ENCODE assay signal across 1 cellular context in the genomic region with DNA sequence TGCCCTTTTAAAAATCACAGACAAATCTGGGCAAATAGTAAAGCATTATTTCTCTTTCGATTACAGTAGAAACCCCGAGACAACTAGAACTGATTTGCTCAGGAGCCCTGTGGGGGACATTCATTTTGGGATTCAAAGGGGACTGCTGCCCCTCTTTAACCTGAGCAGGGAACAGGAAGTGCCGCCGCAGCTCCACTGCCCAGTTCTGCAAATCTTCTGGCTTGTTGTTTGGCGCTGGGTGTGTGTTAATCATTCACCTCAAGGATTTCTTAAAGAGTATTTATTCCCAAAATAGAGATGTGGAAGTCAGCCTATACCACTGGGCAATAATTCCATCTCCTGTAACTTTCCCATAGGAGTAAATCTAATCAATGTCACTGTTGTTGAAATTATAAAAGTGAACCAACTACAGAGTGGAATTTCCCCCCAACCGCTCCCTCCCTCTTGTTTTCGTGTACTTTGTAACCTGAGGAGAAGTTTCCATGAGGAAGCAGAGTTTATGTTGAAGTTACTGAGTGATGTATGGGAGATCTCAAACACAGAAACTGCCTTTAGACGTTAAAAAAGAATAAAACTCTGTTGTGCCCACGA.
TF ChIP-seq lines count a peak whose summit lies in the region.

No MANE protein-coding gene starts in this region.

TF ChIP-seq in A549, 52 proteins besides CTCF, POLR2A, EP300 and RAD21 (continued from another document):
- TF ChIP-seq, protein P1, sequence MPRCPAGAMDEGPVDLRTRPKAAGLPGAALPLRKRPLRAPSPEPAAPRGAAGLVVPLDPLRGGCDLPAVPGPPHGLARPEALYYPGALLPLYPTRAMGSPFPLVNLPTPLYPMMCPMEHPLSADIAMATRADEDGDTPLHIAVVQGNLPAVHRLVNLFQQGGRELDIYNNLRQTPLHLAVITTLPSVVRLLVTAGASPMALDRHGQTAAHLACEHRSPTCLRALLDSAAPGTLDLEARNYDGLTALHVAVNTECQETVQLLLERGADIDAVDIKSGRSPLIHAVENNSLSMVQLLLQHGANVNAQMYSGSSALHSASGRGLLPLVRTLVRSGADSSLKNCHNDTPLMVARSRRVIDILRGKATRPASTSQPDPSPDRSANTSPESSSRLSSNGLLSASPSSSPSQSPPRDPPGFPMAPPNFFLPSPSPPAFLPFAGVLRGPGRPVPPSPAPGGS (IDR thresholded peaks at IDR 0.05) = no peak
- TF ChIP-seq, protein P2, sequence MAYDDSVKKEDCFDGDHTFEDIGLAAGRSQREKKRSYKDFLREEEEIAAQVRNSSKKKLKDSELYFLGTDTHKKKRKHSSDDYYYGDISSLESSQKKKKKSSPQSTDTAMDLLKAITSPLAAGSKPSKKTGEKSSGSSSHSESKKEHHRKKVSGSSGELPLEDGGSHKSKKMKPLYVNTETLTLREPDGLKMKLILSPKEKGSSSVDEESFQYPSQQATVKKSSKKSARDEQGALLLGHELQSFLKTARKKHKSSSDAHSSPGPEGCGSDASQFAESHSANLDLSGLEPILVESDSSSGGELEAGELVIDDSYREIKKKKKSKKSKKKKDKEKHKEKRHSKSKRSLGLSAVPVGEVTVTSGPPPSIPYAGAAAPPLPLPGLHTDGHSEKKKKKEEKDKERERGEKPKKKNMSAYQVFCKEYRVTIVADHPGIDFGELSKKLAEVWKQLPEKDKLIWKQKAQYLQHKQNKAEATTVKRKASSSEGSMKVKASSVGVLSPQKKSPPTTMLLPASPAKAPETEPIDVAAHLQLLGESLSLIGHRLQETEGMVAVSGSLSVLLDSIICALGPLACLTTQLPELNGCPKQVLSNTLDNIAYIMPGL (CRISPR knock-in tag; IDR thresholded peaks at IDR 0.05; ENCODE audit: borderline replicate concordance) = no peak
- TF ChIP-seq, protein P3, sequence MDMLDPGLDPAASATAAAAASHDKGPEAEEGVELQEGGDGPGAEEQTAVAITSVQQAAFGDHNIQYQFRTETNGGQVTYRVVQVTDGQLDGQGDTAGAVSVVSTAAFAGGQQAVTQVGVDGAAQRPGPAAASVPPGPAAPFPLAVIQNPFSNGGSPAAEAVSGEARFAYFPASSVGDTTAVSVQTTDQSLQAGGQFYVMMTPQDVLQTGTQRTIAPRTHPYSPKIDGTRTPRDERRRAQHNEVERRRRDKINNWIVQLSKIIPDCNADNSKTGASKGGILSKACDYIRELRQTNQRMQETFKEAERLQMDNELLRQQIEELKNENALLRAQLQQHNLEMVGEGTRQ (IDR thresholded peaks at IDR 0.05) = no peak
- TF ChIP-seq CBX8 (IDR thresholded peaks at IDR 0.05) = no peak
TF ChIP-seq in A549: peak in this region for 0.
